2 cellular contexts compared by ENCODE assay signal in genomic region chrX:40143001-40143400, GRCh38.
TF ChIP-seq lines count a peak whose summit lies in the region.

No MANE protein-coding gene starts in this region.

TF ChIP-seq in HepG2, 621 proteins besides CTCF, POLR2A, EP300 and RAD21:
- TF ChIP-seq ZBTB33 (CRISPR knock-in tag; IDR thresholded peaks at IDR 0.05) (peak; percentile 72), NR1H2 (CRISPR knock-in tag; IDR thresholded peaks at IDR 0.05; ENCODE audit: borderline replicate concordance, low read depth) (no peak), NCOA5 (CRISPR knock-in tag; IDR thresholded peaks at IDR 0.05) (no peak), TFDP1 (CRISPR knock-in tag; IDR thresholded peaks at IDR 0.05; ENCODE audit: borderline replicate concordance) (no peak), ZNF251 (CRISPR knock-in tag; IDR thresholded peaks at IDR 0.05) (no peak), ZNF850 (CRISPR knock-in tag; conservative IDR thresholded peaks at IDR 0.05) (no peak), ZMAT3 (CRISPR knock-in tag; conservative IDR thresholded peaks at IDR 0.05) (no peak)

TF ChIP-seq in WTC11, 78 proteins besides CTCF, POLR2A, EP300 and RAD21:
- TF ChIP-seq GRHL2 (CRISPR knock-in tag; IDR thresholded peaks at IDR 0.05; ENCODE audit: insufficient replicate concordance, severe bottlenecking) (no peak), HMGA2 (CRISPR knock-in tag; IDR thresholded peaks at IDR 0.05) (no peak)
TF ChIP-seq in WTC11: peak in this region for 0.
